In genomic region chr17:72772331-72772821, GRCh38 we compare ENCODE assay signal across 22 cellular contexts.
DNase-seq lines count a peak whose midpoint lies in the region; ATAC-seq and FAIRE-seq lines count a peak whose summit lies in the region.
"Had no signal": no experiment of that assay in that cellular context is flagged by ENCODE, and none has a peak within 500 bp of the region (broad histone marks: within the 10 kb centered on the region; RNA-seq: fewer than 3 reads in every experiment).

No MANE protein-coding gene starts in this region.

- ATAC-seq in GM19463 (IDR thresholded peaks at IDR 0.05; ENCODE audit: unreplicated experiment): no peak
- ATAC-seq: SK-N-SH treated with all-trans-retinoic acid at 6 μM for 48 hours, T-cell had no signal

- DNase-seq in NCI-H748 (lab: John Stamatoyannopoulos, UW; ENCODE audit: unreplicated experiment) (peak; percentile 19), NCI-H748 treated with DMSO at 0.1 percent for 48 hours (lab: John Stamatoyannopoulos, UW) (no peak), NAMALWA (ENCODE audit: low spot score) (peak; percentile 43), germinal center (ENCODE audit: low spot score) (peak; percentile 45), urothelium cell line (ENCODE audit: low spot score) (no peak), MV-4-11 (lab: John Stamatoyannopoulos, UW) (no peak)
- DNase-seq in activated effector memory CD4-positive, alpha-beta T cell treated with Interleukin-2 at 50 U/mL for 16 hours: no peak
- DNase-seq: CD4-positive, CD25-positive, alpha-beta regulatory T cell; COR-L47; DMS79 treated with DMSO at 0.1 percent for 48 hours; NCI-H1092 treated with DMSO at 0.1 percent for 48 hours; NCI-H1436; NCI-H1930; NCI-H226; NCI-H524; SIG-M5; T-cell had no signal

- peak; percentile 13 for FAIRE-seq in urothelium cell line (lab: Jason Lieb, UNC)
- FAIRE-seq: A204.1, GM19239, H54 had no signal

Comparison
In these comparisons a context has a peak if more than half of its experiments do, and no peak if none do; other contexts are left out.
1. DNase-seq: peak in NCI-H748 (single experiment), NAMALWA (single experiment) and germinal center (single experiment); none in NCI-H748 treated with DMSO at 0.1 percent for 48 hours (single experiment), urothelium cell line (single experiment), MV-4-11 (single experiment) and activated effector memory CD4-positive, alpha-beta T cell treated with Interleukin-2 at 50 U/mL for 16 hours (single experiment).